In the genomic region with DNA sequence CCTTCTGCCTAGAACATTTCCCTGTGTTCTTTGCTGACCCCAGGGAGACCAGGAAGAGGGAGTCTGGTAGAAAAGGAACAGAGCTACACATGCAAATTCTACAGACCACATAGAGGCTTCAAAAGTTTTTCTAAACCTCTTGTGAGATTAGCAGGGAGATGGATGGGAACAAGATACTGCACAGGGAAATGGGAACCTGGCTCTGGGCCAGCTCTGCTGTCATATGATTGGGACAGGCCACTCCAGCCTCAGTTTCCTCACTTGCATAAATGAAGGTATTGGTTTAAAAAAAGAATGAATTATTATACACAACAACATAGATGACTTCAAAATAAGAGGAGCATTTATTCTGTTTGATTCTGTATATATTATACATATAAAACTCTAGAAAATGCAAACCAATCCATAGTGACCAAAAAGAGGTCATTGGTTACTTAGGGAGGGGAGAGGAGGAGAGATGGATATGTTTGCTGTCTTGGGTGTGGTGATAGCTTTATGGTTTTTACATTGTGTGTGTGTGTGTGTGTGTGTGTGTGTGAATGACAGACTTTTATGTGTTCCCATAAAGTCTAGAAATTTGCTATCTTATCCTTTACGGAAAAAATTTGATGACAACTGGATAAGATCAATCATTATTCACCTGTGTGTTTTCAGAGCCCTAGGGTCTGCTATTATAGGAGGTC, we compare ENCODE assay signal across 17 cellular contexts.
"Had no signal": no experiment of that assay in that cellular context is flagged by ENCODE, and none has a peak within 500 bp of the region (broad histone marks: within the 10 kb centered on the region; RNA-seq: fewer than 3 reads in every experiment).

No MANE protein-coding gene starts in this region.

- H3K9me3 Mint-ChIP-seq: activated naive CD4-positive, alpha-beta T cell treated with anti-CD3 and anti-CD28 coated beads, Interleukin-2, amount 50 U/mL, for 72 hours; brain; endodermal cell; stimulated activated naive CD8-positive, alpha-beta T cell treated with anti-CD3 and anti-CD28 coated beads, Interleukin-15, amount 100 ng/mL, for 72 hours; T-helper 1 cell treated with Interleukin-12 subunit alpha and Interleukin-12 subunit beta and Interleukin-4 antibody, amounts not matched to agents 30 μg/mL and 1 μg/mL, for 36 hours had no signal

- H3K4me3 Mint-ChIP-seq: brain; endodermal cell; stimulated activated naive CD8-positive, alpha-beta T cell treated with anti-CD3 and anti-CD28 coated beads, Interleukin-15, amount 100 ng/mL, for 72 hours; T-helper 1 cell treated with Interleukin-12 subunit alpha and Interleukin-12 subunit beta and Interleukin-4 antibody, amounts not matched to agents 30 μg/mL and 1 μg/mL, for 36 hours had no signal

- H3K27ac ChIP-seq: prostate gland, suprapubic skin, VCaP had no signal

- H3K27me3 Mint-ChIP-seq: stimulated activated naive CD8-positive, alpha-beta T cell treated with anti-CD3 and anti-CD28 coated beads, Interleukin-15, amount 100 ng/mL, for 72 hours had no signal

- DNase-seq: activated CD4-positive, alpha-beta T cell treated with anti-CD3 and anti-CD28 coated beads, Interleukin-2, amount 50 U/mL, for 4 hours; activated gamma-delta T cell treated with Interleukin-2 at 50 U/mL for 16 hours; amniotic stem cell; central memory CD4-positive, alpha-beta T cell; dorsolateral prefrontal cortex; endodermal cell; foreskin fibroblast; mesendoderm; stimulated activated naive CD8-positive, alpha-beta T cell treated with anti-CD3 and anti-CD28 coated beads, Interleukin-15, amount 100 ng/mL, for 72 hours; trophoblast cell had no signal

- H3K4me1 Mint-ChIP-seq: endodermal cell had no signal

- H3K27ac Mint-ChIP-seq: endodermal cell; T-helper 1 cell treated with Interleukin-12 subunit alpha and Interleukin-12 subunit beta and Interleukin-4 antibody, amounts not matched to agents 30 μg/mL and 1 μg/mL, for 36 hours had no signal

- ATAC-seq: right cardiac atrium had no signal
